ENCODE assay signal across 8 cellular contexts in the genomic region with DNA sequence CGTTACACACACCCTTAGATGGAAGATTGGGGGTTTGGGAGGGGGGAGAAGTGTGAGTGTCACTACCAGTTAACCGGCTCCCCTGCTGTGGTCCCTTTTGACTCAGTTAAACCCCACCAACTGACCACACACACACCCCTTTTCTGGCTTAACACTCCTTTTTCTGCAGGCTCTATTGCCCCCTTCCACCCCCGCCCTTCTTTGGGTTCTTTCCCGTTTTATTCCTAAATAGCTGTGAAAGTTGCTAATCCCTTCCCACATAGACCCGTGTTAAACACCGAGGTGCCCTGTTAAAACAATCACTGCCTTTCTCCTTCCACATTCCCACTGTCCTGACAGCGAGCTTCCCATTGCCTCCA. TPM values are rescaled to one million over a fixed set of nuclear protein-coding genes. Genes with fewer than 3 reads are reported as not detected.
DNase-seq lines count a peak whose midpoint lies in the region; ATAC-seq and TF ChIP-seq lines count a peak whose summit lies in the region.

No MANE protein-coding gene starts in this region.

- peak overlapping the region; percentile 92 to 99 for H3K4me3 ChIP-seq in ascending aorta
- peak overlapping the region; percentile 79 to 98 (median 98) for H3K4me3 ChIP-seq in liver (ENCODE audit: low read depth in 1 of 3, low read length in 3 of 3)
- peak overlapping the region; percentile 92 for H3K4me3 ChIP-seq in suprapubic skin

- H3K4me1 ChIP-seq in ascending aorta (peaks cover 0 to 5% of the 10 kb centered on the region in 2 donors), liver (ENCODE audit: control insufficient read depth in 4 of 4, insufficient read depth in 4 of 4, low read length in 3 of 4) (peaks cover 0 to 21% (median 9%) of the 10 kb centered on the region in 4 donors), suprapubic skin (peaks cover 38% of the 10 kb centered on the region)

- H3K27ac ChIP-seq in ascending aorta, result peak overlapping the region; percentile 58 to 95
- peak overlapping the region; percentile 83 to 87 for H3K27ac ChIP-seq in liver (ENCODE audit: low read depth in 1 of 2, low read length in 2 of 2)
- peak overlapping the region; percentile 96 for H3K27ac ChIP-seq in suprapubic skin

- H3K9me3 ChIP-seq in ascending aorta (no peaks in the 10 kb centered on the region), liver (ENCODE audit: control insufficient read depth in 4 of 4, low read length in 3 of 4) (no peaks in the 10 kb centered on the region), suprapubic skin (no peaks in the 10 kb centered on the region)

- H3K27ac Mint-ChIP-seq in activated CD4-positive, alpha-beta T cell treated with anti-CD3 and anti-CD28 coated beads, Interleukin-2, amount 10 ng/mL, durations not matched to agents 7 days and 5 days, result peak overlapping the region; percentile 11

- H3K4me1 Mint-ChIP-seq in activated CD4-positive, alpha-beta T cell treated with anti-CD3 and anti-CD28 coated beads, Interleukin-2, amount 10 ng/mL, durations not matched to agents 7 days and 5 days, result peaks cover 20% of the 10 kb centered on the region

- H3K27me3 Mint-ChIP-seq in activated CD4-positive, alpha-beta T cell treated with anti-CD3 and anti-CD28 coated beads, Interleukin-2, amount 10 ng/mL, durations not matched to agents 7 days and 5 days, result peaks cover 42% of the 10 kb centered on the region

- intact Hi-C loops in ascending aorta (cut with DNase I), result loop anchor here (10.0 kb wide), 4 partner anchors 531 to 1789 kb away; a partner anchor contains a TSS

- no peak for TF ChIP-seq RAD21 in liver (IDR thresholded peaks at IDR 0.05)

- no peak for DNase-seq in activated CD4-positive, alpha-beta T cell treated with anti-CD3 and anti-CD28 coated beads, Interleukin-2, amount 10 ng/mL, durations not matched to agents 7 days and 5 days
- no peak for DNase-seq in activated CD4-positive, alpha-beta T cell treated with anti-CD3 and anti-CD28 coated beads, Interleukin-2, amount 50 U/mL, for 48 hours
- no peak for DNase-seq in ascending aorta (ENCODE audit: low spot score in 2 of 2)
- DNase-seq in suprapubic skin (ENCODE audit: low spot score in 2 of 2), result no peak
- no peak for DNase-seq in RPMI8226

- H3K9ac ChIP-seq in liver (ENCODE audit: low read depth in 1 of 2, low read length in 2 of 2), result peak overlapping the region; percentile 69 to 82

- TF ChIP-seq EP300 in suprapubic skin (IDR thresholded peaks at IDR 0.05), result no peak

- peak overlapping the region; percentile 72 for H3K4me3 Mint-ChIP-seq in activated CD4-positive, alpha-beta T cell treated with anti-CD3 and anti-CD28 coated beads, Interleukin-2, amount 10 ng/mL, durations not matched to agents 7 days and 5 days

- TF ChIP-seq CTCF in ascending aorta (IDR thresholded peaks at IDR 0.05), result no peak
- no peak for TF ChIP-seq CTCF in liver (IDR thresholded peaks at IDR 0.05; ENCODE audit: low read depth, low read length, missing input control)
- no peak for TF ChIP-seq CTCF in suprapubic skin (IDR thresholded peaks at IDR 0.05)

- TF ChIP-seq POLR2A in suprapubic skin (IDR thresholded peaks at IDR 0.05), result no peak

- H3K27me3 ChIP-seq in ascending aorta (no peaks in the 10 kb centered on the region), liver (ENCODE audit: control insufficient read depth in 4 of 4, insufficient read depth in 4 of 4, low read length in 3 of 4) (no peaks in the 10 kb centered on the region), suprapubic skin (no peaks in the 10 kb centered on the region)

- ATAC-seq in HG02938 (IDR thresholded peaks at IDR 0.05; ENCODE audit: unreplicated experiment) (no peak), HG03354 (IDR thresholded peaks at IDR 0.05; ENCODE audit: poor library complexity, severe bottlenecking, unreplicated experiment) (no peak)

- POLR2A ChIA-PET in activated CD4-positive, alpha-beta T cell treated with anti-CD3 and anti-CD28 coated beads, Interleukin-2, amount 10 ng/mL, durations not matched to agents 7 days and 5 days (lab: Charles Lee), result no interaction called here

- CTCF ChIA-PET in activated CD4-positive, alpha-beta T cell treated with anti-CD3 and anti-CD28 coated beads, Interleukin-2, amount 10 ng/mL, durations not matched to agents 7 days and 5 days (lab: Charles Lee), result interaction anchor here (0.6 kb wide), 1 partner anchor 514 kb away, joined by 4 read pairs; no protein-coding TSS in a partner anchor

- no peaks in the 10 kb centered on the region for H3K9me3 Mint-ChIP-seq in activated CD4-positive, alpha-beta T cell treated with anti-CD3 and anti-CD28 coated beads, Interleukin-2, amount 10 ng/mL, durations not matched to agents 7 days and 5 days

- WGBS in liver, result 6% methylated on average over 7 of the region's 7 CpGs
- WGBS in suprapubic skin, result 7% methylated on average over 7 of the region's 7 CpGs

- no peaks in the 10 kb centered on the region for H3K36me3 Mint-ChIP-seq in activated CD4-positive, alpha-beta T cell treated with anti-CD3 and anti-CD28 coated beads, Interleukin-2, amount 10 ng/mL, durations not matched to agents 7 days and 5 days (ENCODE audit: low read depth)

- H3K36me3 ChIP-seq in ascending aorta (no peaks in the 10 kb centered on the region), liver (ENCODE audit: control insufficient read depth in 4 of 4, insufficient read depth in 3 of 4, low read depth in 1 of 4, low read length in 3 of 4) (no peaks in the 10 kb centered on the region), suprapubic skin (no peaks in the 10 kb centered on the region)

TF ChIP-seq in liver, 16 proteins besides CTCF, POLR2A, EP300 and RAD21:
- TF ChIP-seq GABPA (IDR thresholded peaks at IDR 0.05 in 1 of 2, conservative IDR thresholded peaks at IDR 0.05 in 1 of 2) (no peak), JUND (IDR thresholded peaks at IDR 0.05) (no peak), TAF1 (conservative IDR thresholded peaks at IDR 0.05) (no peak), RXRA (IDR thresholded peaks at IDR 0.05) (no peak), EGR1 (IDR thresholded peaks at IDR 0.05; ENCODE audit: low read depth in 2 of 2) (no peak), HNF4G (IDR thresholded peaks at IDR 0.05) (no peak), HNF4A (conservative IDR thresholded peaks at IDR 0.05) (no peak), SP1 (IDR thresholded peaks at IDR 0.05) (no peak), YY1 (IDR thresholded peaks at IDR 0.05) (no peak)
- TF ChIP-seq, protein P1, sequence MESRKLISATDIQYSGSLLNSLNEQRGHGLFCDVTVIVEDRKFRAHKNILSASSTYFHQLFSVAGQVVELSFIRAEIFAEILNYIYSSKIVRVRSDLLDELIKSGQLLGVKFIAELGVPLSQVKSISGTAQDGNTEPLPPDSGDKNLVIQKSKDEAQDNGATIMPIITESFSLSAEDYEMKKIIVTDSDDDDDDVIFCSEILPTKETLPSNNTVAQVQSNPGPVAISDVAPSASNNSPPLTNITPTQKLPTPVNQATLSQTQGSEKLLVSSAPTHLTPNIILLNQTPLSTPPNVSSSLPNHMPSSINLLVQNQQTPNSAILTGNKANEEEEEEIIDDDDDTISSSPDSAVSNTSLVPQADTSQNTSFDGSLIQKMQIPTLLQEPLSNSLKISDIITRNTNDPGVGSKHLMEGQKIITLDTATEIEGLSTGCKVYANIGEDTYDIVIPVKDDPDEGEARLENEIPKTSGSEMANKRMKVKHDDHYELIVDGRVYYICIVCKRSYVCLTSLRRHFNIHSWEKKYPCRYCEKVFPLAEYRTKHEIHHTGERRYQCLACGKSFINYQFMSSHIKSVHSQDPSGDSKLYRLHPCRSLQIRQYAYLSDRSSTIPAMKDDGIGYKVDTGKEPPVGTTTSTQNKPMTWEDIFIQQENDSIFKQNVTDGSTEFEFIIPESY (IDR thresholded peaks at IDR 0.05), result no peak
- TF ChIP-seq, protein P2, sequence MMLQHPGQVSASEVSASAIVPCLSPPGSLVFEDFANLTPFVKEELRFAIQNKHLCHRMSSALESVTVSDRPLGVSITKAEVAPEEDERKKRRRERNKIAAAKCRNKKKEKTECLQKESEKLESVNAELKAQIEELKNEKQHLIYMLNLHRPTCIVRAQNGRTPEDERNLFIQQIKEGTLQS (IDR thresholded peaks at IDR 0.05), result no peak
- TF ChIP-seq, protein P3, sequence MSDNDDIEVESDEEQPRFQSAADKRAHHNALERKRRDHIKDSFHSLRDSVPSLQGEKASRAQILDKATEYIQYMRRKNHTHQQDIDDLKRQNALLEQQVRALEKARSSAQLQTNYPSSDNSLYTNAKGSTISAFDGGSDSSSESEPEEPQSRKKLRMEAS (IDR thresholded peaks at IDR 0.05), result no peak

RNA-seq across cellular contexts. Expression of a gene that starts 3.7 kb away (rescaled TPM):
- 1 to 10 TPM; 4.1 to 5.1 TPM for total RNA-seq in activated CD4-positive, alpha-beta T cell treated with anti-CD3 and anti-CD28 coated beads, Interleukin-2, amount 10 ng/mL, durations not matched to agents 7 days and 5 days
- total RNA-seq in ascending aorta (42.3 TPM), liver (10 to 100 TPM in 1 of 2 donors, 1 to 10 TPM in 1; 2.1 to 11.5 TPM), suprapubic skin (10 to 100 TPM in 3 of 4 donors, 1 to 10 TPM in 1; 7.3 to 12.1 (median 11.0) TPM)
- polyA plus RNA-seq in liver, result 1 to 10 TPM; 2.0 to 4.3 TPM
